ENCODE assay signal across 8 cellular contexts in genomic region chr11:67482736-67483497, GRCh38.
A peak's percentile ranks its signal among the peaks of the same experiment; 100 is the strongest.
DNase-seq lines count a peak whose midpoint lies in the region; ATAC-seq and TF ChIP-seq lines count a peak whose summit lies in the region.

Gene AIP (plus strand): TSS chr11:67483026. CDS start chr11:67483159, 133 bp downstream.

- DNase-seq in AG09319 (ENCODE audit: extremely low read depth, low read depth) (peak; percentile 90), NCI-H345 treated with DMSO at 0.1 percent for 48 hours (lab: John Stamatoyannopoulos, UW; ENCODE audit: unreplicated experiment) (peak; percentile 97), inferior parietal cortex (ENCODE audit: extremely low spot score) (peak; percentile 99)
- peak; percentile 87 to 96 (median 94) for DNase-seq in activated CD4-positive, CD25-positive, alpha-beta regulatory T cell (lab: John Stamatoyannopoulos, UW)
- DNase-seq in central memory CD4-positive, alpha-beta T cell, result peak; percentile 97
- DNase-seq in stimulated activated CD4-positive, alpha-beta T cell treated with anti-CD3 and anti-CD28 coated beads, Interleukin-12 subunit alpha, Interleukin-12 subunit beta, amount 100 ng/mL, for 24 hours (ENCODE audit: low read depth in 2 of 2), result peak; percentile 91 to 97

- peak; percentile 70 for ATAC-seq in GM19023 (IDR thresholded peaks at IDR 0.05; ENCODE audit: unreplicated experiment)
- peak; percentile 68 for ATAC-seq in HG03280 (IDR thresholded peaks at IDR 0.05; ENCODE audit: unreplicated experiment)

- no peak; the same call in none of the 2 replicates for TF ChIP-seq CTCF in AG09319 (IDR thresholded peaks at IDR 0.05; ENCODE audit: low read depth, low read length)

Comparison
In these comparisons a context has a peak if more than half of its experiments do, and no peak if none do; other contexts are left out.
1. Peak in every context shown above with its lines: DNase-seq and ATAC-seq.